Comparison of ENCODE assay signal across 8 cellular contexts in the genomic region with DNA sequence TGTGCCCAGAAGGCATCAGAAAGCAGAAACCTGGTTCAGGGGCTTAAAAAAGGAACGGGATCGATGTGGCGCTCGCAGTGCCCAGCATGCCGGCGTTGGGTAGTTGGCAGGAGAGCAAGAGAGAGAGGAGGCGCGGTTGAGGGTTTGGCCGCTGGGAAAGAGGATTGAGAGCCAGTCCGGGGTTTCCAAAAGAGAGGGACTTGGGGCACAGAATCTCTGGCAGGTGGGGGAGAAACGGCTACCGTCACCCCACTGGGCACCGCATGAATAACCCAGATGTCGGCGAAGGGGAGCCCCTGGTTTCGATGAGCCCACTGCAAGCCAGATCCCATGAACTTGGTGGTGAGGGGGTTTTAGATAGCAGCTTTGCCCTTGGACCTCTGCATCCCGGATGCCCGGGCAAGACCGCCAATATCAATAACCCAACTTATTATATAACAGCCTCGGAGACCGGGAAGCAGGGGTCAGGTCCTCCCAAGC.
DNase-seq lines count a peak whose midpoint lies in the region; ATAC-seq, FAIRE-seq and TF ChIP-seq lines count a peak whose summit lies in the region.

No MANE protein-coding gene starts in this region.

- no peak for DNase-seq in CD4-positive, CD25-positive, alpha-beta regulatory T cell
- DNase-seq in IMR-90 (no peak), GM12878 (ENCODE audit: low read depth, low spot score) (no peak), left lung (no peak), suprapubic skin (ENCODE audit: low spot score in 2 of 2) (no peak), NCI-H1105 (lab: John Stamatoyannopoulos, UW) (no peak)

- no peak for ATAC-seq in CD4-positive, CD25-positive, alpha-beta regulatory T cell (ENCODE audit: low read depth in 2 of 2)
- ATAC-seq in IMR-90 (ENCODE audit: low read depth), result no peak
- ATAC-seq in GM12878, result no peak
- ATAC-seq in left lung, result peak; percentile 17
- no peak for ATAC-seq in HG03045 (IDR thresholded peaks at IDR 0.05; ENCODE audit: unreplicated experiment)
- ATAC-seq in HG02571 (IDR thresholded peaks at IDR 0.05; ENCODE audit: unreplicated experiment), result no peak

- peak overlapping the region; percentile 78 for H3K4ac ChIP-seq in IMR-90 (ENCODE audit: low read depth, low read length)

- peak overlapping the region; percentile 20 for H3K18ac ChIP-seq in IMR-90 (ENCODE audit: low read depth, low read length)

- peak overlapping the region; percentile 18 for H2AK9ac ChIP-seq in IMR-90 (replicated peaks; ENCODE audit: low read depth, low read length, poor library complexity)

- no peaks in the 10 kb centered on the region for H3K9me1 ChIP-seq in IMR-90 (ENCODE audit: insufficient read depth, low read length)

- TF ChIP-seq POLR2A in IMR-90 (IDR thresholded peaks at IDR 0.05; ENCODE audit: low read depth, low read length) (no peak), GM12878 (IDR thresholded peaks at IDR 0.05; ENCODE audit: low read depth, low read length) (no peak), suprapubic skin (IDR thresholded peaks at IDR 0.05) (no peak)

- H3K56ac ChIP-seq in IMR-90 (ENCODE audit: extremely low read depth, insufficient read depth, low read length), result peak overlapping the region; percentile 61; the same call in 1 of the 2 replicates

- H2BK5ac ChIP-seq in IMR-90 (ENCODE audit: low read depth, low read length, poor library complexity, severe bottlenecking), result peak overlapping the region; percentile 6

- WGBS in IMR-90 (ENCODE audit: extremely low coverage in 2 of 2, insufficient read length in 1 of 2), 2 experiments, result 19% methylated on average over 6 of the region's 21 CpGs; no CpG with 5 or more reads in 1 of the 2 experiments
- 28% methylated on average over 21 of the region's 21 CpGs for WGBS in GM12878 (ENCODE audit: insufficient coverage, insufficient replicate concordance, low lambda C conversion rate, missing lambda C conversion rate)
- 16% methylated on average over 20 of the region's 21 CpGs for WGBS in suprapubic skin

- TF ChIP-seq EP300 in GM12878 (IDR thresholded peaks at IDR 0.05; ENCODE audit: borderline replicate concordance in 1 of 2, control insufficient read depth in 1 of 2, low read depth in 2 of 2, low read length in 2 of 2), result no peak
- no peak for TF ChIP-seq EP300 in suprapubic skin (IDR thresholded peaks at IDR 0.05)

- peak overlapping the region; percentile 17; the same call in 1 of the 2 replicates for H2BK20ac ChIP-seq in IMR-90 (ENCODE audit: low read depth, low read length)

- peak overlapping the region; percentile 20 for H4K5ac ChIP-seq in IMR-90 (ENCODE audit: low read depth, low read length)

- BruUV-seq in IMR-90 (replicated peaks; lab: Mats Ljungman, UMichigan) (no TSS peak), GM12878 (replicated peaks; lab: Mats Ljungman, UMichigan) (no TSS peak)

- peak overlapping the region; percentile 84 to 95 (median 92) for H3K4me3 Mint-ChIP-seq in CD4-positive, CD25-positive, alpha-beta regulatory T cell

- peak overlapping the region; percentile 62 for H3K4me3 ChIP-seq in CD4-positive, CD25-positive, alpha-beta regulatory T cell (ENCODE audit: low read depth, low read length)
- peak overlapping the region; percentile 9; the same call in 1 of the 2 replicates for H3K4me3 ChIP-seq in IMR-90 (ENCODE audit: insufficient read depth, low read depth, low read length)
- H3K4me3 ChIP-seq in GM12878, result peak overlapping the region; percentile 94; the same call in 1 of the 2 replicates
- H3K4me3 ChIP-seq in left lung, result peak overlapping the region; percentile 56 to 59
- H3K4me3 ChIP-seq in suprapubic skin, result peak overlapping the region; percentile 74

- H3K14ac ChIP-seq in IMR-90 (replicated peaks; ENCODE audit: low read depth, low read length), result peak overlapping the region; percentile 85

- H2AFZ ChIP-seq in IMR-90 (replicated peaks; ENCODE audit: low read length, poor library complexity), result peak overlapping the region; percentile 89
- peak overlapping the region; percentile 85 for H2AFZ ChIP-seq in GM12878 (ENCODE audit: control insufficient read depth, low read depth, low read length)

- intact Hi-C loops in IMR-90 (cut with micrococcal nuclease), result loop anchor here (1.0 to 5.0 kb wide), 8 partner anchors 80 to 627 kb away; a partner anchor contains a TSS
- intact Hi-C loops in GM12878 (cut with micrococcal nuclease; ENCODE audit: unreplicated experiment), result loop anchor here (1.0 to 5.0 kb wide), 7 partner anchors 80 to 367 kb away; a partner anchor contains a TSS
- intact Hi-C loops in left lung (cut with DNase I), result loop anchor here in 1 of 2 donors (5.0 kb wide), 1 partner anchor 80 kb away; a partner anchor contains a TSS

- peak overlapping the region; percentile 69 for H4K91ac ChIP-seq in IMR-90 (ENCODE audit: insufficient read depth, low read depth, low read length)

- H2BK15ac ChIP-seq in IMR-90 (ENCODE audit: low read depth, low read length), result peak overlapping the region; percentile 36; the same call in 1 of the 3 replicates

- H3K27me3 Mint-ChIP-seq in CD4-positive, CD25-positive, alpha-beta regulatory T cell, result peaks cover 18% of the 10 kb centered on the region

- H3K27ac ChIP-seq in CD4-positive, CD25-positive, alpha-beta regulatory T cell (ENCODE audit: insufficient read depth, low read length, poor library complexity, severe bottlenecking), result no peak overlapping the region
- H3K27ac ChIP-seq in IMR-90 (ENCODE audit: insufficient read depth, low read length), result peak overlapping the region; percentile 65
- H3K27ac ChIP-seq in GM12878 (ENCODE audit: control insufficient read depth, insufficient read depth), result no peak overlapping the region
- H3K27ac ChIP-seq in left lung, result peak overlapping the region; percentile 91
- H3K27ac ChIP-seq in suprapubic skin, result peak overlapping the region; percentile 88

- H3K27ac Mint-ChIP-seq in CD4-positive, CD25-positive, alpha-beta regulatory T cell, result peak overlapping the region; percentile 73 to 90 (median 84)

- SMC1A ChIA-PET in GM12878 (lab: Charles Lee; ENCODE audit: uncharacterized antibody, unreplicated experiment), result interaction anchor here (1.1 to 3.9 kb wide), 9 partner anchors 10 to 362 kb away, joined by 3 to 30 read pairs (median 4); a partner anchor contains a TSS

- no peak for TF ChIP-seq CTCF in IMR-90 (conservative IDR thresholded peaks at IDR 0.05; ENCODE audit: low read depth, low read length)
- no peak for TF ChIP-seq CTCF in GM12878 (IDR thresholded peaks at IDR 0.05 in 2 of 3, conservative IDR thresholded peaks at IDR 0.05 in 1 of 3; ENCODE audit: control insufficient read depth in 2 of 3, extremely low read depth in 1 of 3, insufficient read depth in 1 of 3, low read depth in 3 of 3, low read length in 3 of 3)
- TF ChIP-seq CTCF in left lung (IDR thresholded peaks at IDR 0.05), result no peak
- no peak for TF ChIP-seq CTCF in suprapubic skin (IDR thresholded peaks at IDR 0.05)

- H2BK120ac ChIP-seq in IMR-90 (ENCODE audit: low read depth, low read length), result peak overlapping the region; percentile 80

- no peaks in the 10 kb centered on the region for H4K20me1 ChIP-seq in IMR-90 (ENCODE audit: insufficient read depth, low read length)
- H4K20me1 ChIP-seq in GM12878 (ENCODE audit: control insufficient read depth, insufficient read depth), result no peaks in the 10 kb centered on the region

- RAD21 ChIA-PET in GM12878 (lab: Charles Lee; ENCODE audit: unreplicated experiment), result interaction anchor here (1.2 to 5.4 kb wide), 4 partner anchors 81 to 415 kb away, joined by 5 to 37 read pairs (median 16); a partner anchor contains a TSS

- POLR2A ChIA-PET in IMR-90 (lab: Charles Lee; ENCODE audit: unreplicated experiment), result no interaction called here
- POLR2A ChIA-PET in GM12878 (lab: Charles Lee), result interaction anchor here (2.0 to 4.7 kb wide), 2 partner anchors 81 to 84 kb away, joined by 6 to 30 read pairs; a partner anchor contains a TSS

- H3K27me3 ChIP-seq in CD4-positive, CD25-positive, alpha-beta regulatory T cell (ENCODE audit: control insufficient read depth, insufficient read depth, low read length), result no peaks in the 10 kb centered on the region
- no peaks in the 10 kb centered on the region; the same call in 1 of the 2 replicates for H3K27me3 ChIP-seq in IMR-90 (ENCODE audit: control insufficient read depth, insufficient read depth, low read length)
- peaks cover 0 to 2% of the 10 kb centered on the region in 2 experiments; a peak in 1 of 4 replicates for H3K27me3 ChIP-seq in GM12878 (replicated peaks in 1 of 2; ENCODE audit: control insufficient read depth in 2 of 2, insufficient read depth in 2 of 2, low read length in 1 of 2)
- H3K27me3 ChIP-seq in left lung, result peaks cover 0 to 30% of the 10 kb centered on the region in 2 donors
- no peaks in the 10 kb centered on the region for H3K27me3 ChIP-seq in suprapubic skin

- no peaks in the 10 kb centered on the region for H3K79me2 ChIP-seq in GM12878 (ENCODE audit: control insufficient read depth, insufficient read depth, low read length)

- dilution Hi-C loops in IMR-90 (cut with HindIII; ENCODE audit: low sequenced_read_pairs, unreplicated experiment), result no loop called here

- peaks cover 12 to 45% (median 31%) of the 10 kb centered on the region in 4 donors for H3K4me1 Mint-ChIP-seq in CD4-positive, CD25-positive, alpha-beta regulatory T cell

- H3K4me2 ChIP-seq in IMR-90 (ENCODE audit: low read depth, low read length) (peak overlapping the region; percentile 49), GM12878 (ENCODE audit: control insufficient read depth, insufficient read depth) (peak overlapping the region; percentile 97)

- no peaks in the 10 kb centered on the region for H3K36me3 Mint-ChIP-seq in CD4-positive, CD25-positive, alpha-beta regulatory T cell

- peak overlapping the region; percentile 24; the same call in 1 of the 2 replicates for H2AK5ac ChIP-seq in IMR-90 (ENCODE audit: low read depth, low read length)

- no peaks in the 10 kb centered on the region for H3K9me3 Mint-ChIP-seq in CD4-positive, CD25-positive, alpha-beta regulatory T cell

- peak overlapping the region; percentile 41; the same call in 1 of the 2 replicates for H3K23ac ChIP-seq in IMR-90 (ENCODE audit: low read depth, low read length)

- FAIRE-seq in GM12878 (lab: Jason Lieb, UNC), result no peak

- in situ Hi-C loops in IMR-90 (cut with MboI; ENCODE audit: low sequenced_read_pairs), result loop anchor here (5.0 to 25.0 kb wide), 3 partner anchors 80 to 625 kb away; a partner anchor contains a TSS
- in situ Hi-C loops in GM12878 (cut with MboI), result loop anchor here (5.0 kb wide), 2 partner anchors 75 to 415 kb away; no protein-coding TSS in a partner anchor

- peaks cover 26% of the 10 kb centered on the region for H3K4me1 ChIP-seq in CD4-positive, CD25-positive, alpha-beta regulatory T cell (ENCODE audit: control insufficient read depth, insufficient read depth, low read length, poor library complexity, severe bottlenecking)
- H3K4me1 ChIP-seq in IMR-90 (ENCODE audit: control insufficient read depth, insufficient read depth, low read length) (peaks cover 14% of the 10 kb centered on the region), GM12878 (ENCODE audit: control insufficient read depth, insufficient read depth, low read length) (peaks cover 7% of the 10 kb centered on the region), left lung (peaks cover 22 to 40% of the 10 kb centered on the region in 2 donors), suprapubic skin (peaks cover 48% of the 10 kb centered on the region)

- TF ChIP-seq RAD21 in IMR-90 (IDR thresholded peaks at IDR 0.05; ENCODE audit: low read length) (no peak), GM12878 (IDR thresholded peaks at IDR 0.05; ENCODE audit: insufficient read depth, low read depth, low read length) (no peak)

- CTCF ChIA-PET in IMR-90 (lab: Yijun Ruan, JAX) (interaction anchor here (1.0 to 1.2 kb wide), 2 partner anchors 214 to 215 kb away, joined by 4 to 7 read pairs; no protein-coding TSS in a partner anchor), GM12878 (lab: Yijun Ruan, JAX) (interaction anchor here (0.8 to 2.7 kb wide), 5 partner anchors 24 to 418 kb away, joined by 3 to 24 read pairs (median 6); a partner anchor contains a TSS)

- no peaks in the 10 kb centered on the region for H3K9me3 ChIP-seq in CD4-positive, CD25-positive, alpha-beta regulatory T cell (ENCODE audit: control insufficient read depth in 2 of 2, low read length in 2 of 2)
- H3K9me3 ChIP-seq in IMR-90 (ENCODE audit: control insufficient read depth, insufficient read depth, low read length), result no peaks in the 10 kb centered on the region
- H3K9me3 ChIP-seq in GM12878 (replicated peaks; ENCODE audit: control insufficient read depth, insufficient read depth, low read length), result no peaks in the 10 kb centered on the region
- H3K9me3 ChIP-seq in left lung, result no peaks in the 10 kb centered on the region
- H3K9me3 ChIP-seq in suprapubic skin, result no peaks in the 10 kb centered on the region

- H3K36me3 ChIP-seq in CD4-positive, CD25-positive, alpha-beta regulatory T cell (ENCODE audit: control insufficient read depth, insufficient read depth, low read length), result no peaks in the 10 kb centered on the region
- H3K36me3 ChIP-seq in IMR-90 (ENCODE audit: control insufficient read depth, insufficient read depth, low read length) (no peaks in the 10 kb centered on the region), GM12878 (ENCODE audit: control insufficient read depth in 2 of 2, insufficient read depth in 2 of 2, low read length in 1 of 2) (no peaks in the 10 kb centered on the region), left lung (no peaks in the 10 kb centered on the region), suprapubic skin (no peaks in the 10 kb centered on the region)

- H4K8ac ChIP-seq in IMR-90 (ENCODE audit: low read depth in 2 of 2, low read length in 2 of 2), result peak overlapping the region; percentile 79 to 91

- H3K9ac ChIP-seq in IMR-90 (ENCODE audit: low read depth, low read length) (peak overlapping the region; percentile 73), GM12878 (ENCODE audit: control insufficient read depth, insufficient read depth, low read length) (peak overlapping the region; percentile 39; the same call in 1 of the 2 replicates)

- H3K79me1 ChIP-seq in IMR-90 (ENCODE audit: low read depth in 1 of 2, low read length in 2 of 2), result no peaks in the 10 kb centered on the region

Comparison
In these comparisons a context has a peak if more than half of its experiments do, and no peak if none do; other contexts are left out.
1. H3K27ac ChIP-seq: peak in IMR-90 (single experiment), left lung (2 of 2) and suprapubic skin (single experiment); none in CD4-positive, CD25-positive, alpha-beta regulatory T cell (single experiment) and GM12878 (single experiment).
2. H3K4me3 ChIP-seq: peak in every context shown above with its lines; median percentile 94 in GM12878; 74 in suprapubic skin; 62 in CD4-positive, CD25-positive, alpha-beta regulatory T cell; 58 in left lung; 9 in IMR-90.